In genomic region chr1:163068716-163069115, GRCh38 we compare ENCODE assay signal across 10 cellular contexts. TPM values are rescaled to one million over a fixed set of nuclear protein-coding genes. Genes with fewer than 3 reads are reported as not detected.
DNase-seq lines count a peak whose midpoint lies in the region; ATAC-seq and TF ChIP-seq lines count a peak whose summit lies in the region.
"Had no signal": no experiment of that assay in that cellular context is flagged by ENCODE, and none has a peak within 500 bp of the region (broad histone marks: within the 10 kb centered on the region; RNA-seq: fewer than 3 reads in every experiment).

No MANE protein-coding gene starts in this region.

- intact Hi-C loops in left ventricle myocardium inferior (cut with micrococcal nuclease), result loop anchor here (10.0 kb wide), 1 partner anchor 194 kb away; no protein-coding TSS in a partner anchor

- H3K27ac ChIP-seq in angular gyrus (ENCODE audit: low read depth, low read length) (peak overlapping the region; percentile 49), left ventricle myocardium inferior (replicated peaks) (peak overlapping the region; percentile 36), rectal smooth muscle tissue (ENCODE audit: low read depth, low read length) (peak overlapping the region; percentile 30)

- no peak overlapping the region for H3K9ac ChIP-seq in rectal smooth muscle tissue (ENCODE audit: low read length)

- H3K9me3 ChIP-seq in left ventricle myocardium inferior (replicated peaks), result no peaks in the 10 kb centered on the region

- ATAC-seq in GM21825 (IDR thresholded peaks at IDR 0.05; ENCODE audit: unreplicated experiment), result no peak

- no peak for TF ChIP-seq CTCF in left ventricle myocardium inferior (IDR thresholded peaks at IDR 0.05; ENCODE audit: borderline replicate concordance)

- DNase-seq in EL (peak; percentile 21), left ventricle myocardium inferior (no peak), cortex of kidney (lab: John Stamatoyannopoulos, UW) (no peak), NCI-H446 treated with DMSO at 0.1 percent for 48 hours (lab: John Stamatoyannopoulos, UW) (no peak)
- DNase-seq in stimulated activated naive CD4-positive, alpha-beta T cell (lab: John Stamatoyannopoulos, UW), result no peak
- DNase-seq: naive B cell; stimulated activated CD8-positive, alpha-beta memory T cell treated with anti-CD3 and anti-CD28 coated beads, Interleukin-4, amount 100 ng/mL, for 48 hours had no signal

- H3K4me1 ChIP-seq in left ventricle myocardium inferior (peaks cover 13% of the 10 kb centered on the region), rectal smooth muscle tissue (ENCODE audit: control insufficient read depth, insufficient read depth, low read length) (peaks cover 5% of the 10 kb centered on the region)

- peak overlapping the region; percentile 57 for H3K4me3 ChIP-seq in left ventricle myocardium inferior
- H3K4me3 ChIP-seq in rectal smooth muscle tissue (ENCODE audit: low read length), result peak overlapping the region; percentile 48

- H3K27me3 ChIP-seq in left ventricle myocardium inferior (ENCODE audit: low read depth) (peaks cover 47% of the 10 kb centered on the region), rectal smooth muscle tissue (ENCODE audit: control insufficient read depth, insufficient read depth, low read length) (no peaks in the 10 kb centered on the region)

- H3K36me3 ChIP-seq in left ventricle myocardium inferior (no peaks in the 10 kb centered on the region), rectal smooth muscle tissue (ENCODE audit: control insufficient read depth, insufficient read depth, low read length) (no peaks in the 10 kb centered on the region)

RNA-seq across cellular contexts. Expression of gene RGS4, which starts 0.4 kb away (rescaled TPM):
- total RNA-seq in left ventricle myocardium inferior, result 3.2 TPM
